Comparison of ENCODE assay signal across 12 cellular contexts in the genomic region with DNA sequence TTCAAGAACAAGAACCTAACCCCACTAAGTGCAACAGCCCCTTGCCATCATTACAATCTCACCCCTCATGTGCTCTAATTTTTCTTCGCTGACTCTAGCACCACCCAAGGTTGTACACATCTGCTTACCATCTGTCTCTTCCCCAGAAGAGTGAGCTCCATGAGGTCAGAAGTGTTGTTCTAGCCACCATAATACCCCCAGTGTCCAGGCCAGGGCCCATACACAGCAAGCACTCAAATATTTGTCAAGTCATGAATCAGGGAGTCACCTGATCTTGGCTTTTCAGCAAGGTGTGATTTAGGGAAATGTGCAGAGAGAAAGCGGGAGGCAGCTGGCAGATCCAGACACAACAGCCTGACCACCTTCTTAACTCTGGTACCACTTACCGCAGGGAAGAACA. TPM values are rescaled to one million over a fixed set of nuclear protein-coding genes. Genes with fewer than 3 reads are reported as not detected.
DNase-seq lines count a peak whose midpoint lies in the region; ATAC-seq and TF ChIP-seq lines count a peak whose summit lies in the region.
"Had no signal": no experiment of that assay in that cellular context is flagged by ENCODE, and none has a peak within 500 bp of the region (broad histone marks: within the 10 kb centered on the region; RNA-seq: fewer than 3 reads in every experiment).

No MANE protein-coding gene starts in this region.

- no peaks in the 10 kb centered on the region for H3K9me3 ChIP-seq in CD4-positive, CD25-positive, alpha-beta regulatory T cell (ENCODE audit: control insufficient read depth in 2 of 2, low read length in 2 of 2)

- ATAC-seq in CD4-positive, CD25-positive, alpha-beta regulatory T cell (ENCODE audit: low read depth in 2 of 2): no peak
- no peak for ATAC-seq in Right ventricle myocardium superior (ENCODE audit: poor library complexity)
- ATAC-seq in GM19452 (IDR thresholded peaks at IDR 0.05; ENCODE audit: unreplicated experiment): no peak
- ATAC-seq in GM18519 (IDR thresholded peaks at IDR 0.05; ENCODE audit: low FRiP score, unreplicated experiment): no peak
- ATAC-seq: HCT116 had no signal

- intact Hi-C loops in Right ventricle myocardium superior (cut with DNase I): no loop called here

- no peak for DNase-seq in CD4-positive, CD25-positive, alpha-beta regulatory T cell
- DNase-seq in HFF-Myc (ENCODE audit: extremely low read depth, low read depth) (peak; percentile 10), endothelial cell (ENCODE audit: low spot score) (no peak), progenitor cell of endocrine pancreas (ENCODE audit: low spot score, unreplicated experiment) (no peak), Right ventricle myocardium superior (no peak)
- DNase-seq: Calu3, DMS 273 treated with DMSO at 0.1 percent for 48 hours, GM23248 had no signal

- no peak overlapping the region for H3K4me3 ChIP-seq in CD4-positive, CD25-positive, alpha-beta regulatory T cell (ENCODE audit: low read depth, low read length)
- no peak overlapping the region for H3K4me3 ChIP-seq in HFF-Myc (replicated peaks; ENCODE audit: low read depth, low read length)
- H3K4me3 ChIP-seq: BLaER1, GM23248 had no signal

- no peak overlapping the region for H3K27ac ChIP-seq in CD4-positive, CD25-positive, alpha-beta regulatory T cell (ENCODE audit: insufficient read depth, low read length, poor library complexity, severe bottlenecking)
- H3K27ac ChIP-seq: BLaER1, GM23248 had no signal

- peaks cover 80% of the 10 kb centered on the region for H3K36me3 Mint-ChIP-seq in CD4-positive, CD25-positive, alpha-beta regulatory T cell
- peaks cover 58% of the 10 kb centered on the region for H3K36me3 Mint-ChIP-seq in endothelial cell (ENCODE audit: low read depth, unreplicated experiment)
- peaks cover 45% of the 10 kb centered on the region for H3K36me3 Mint-ChIP-seq in progenitor cell of endocrine pancreas (ENCODE audit: insufficient read depth)

- no peaks in the 10 kb centered on the region for H3K27me3 Mint-ChIP-seq in CD4-positive, CD25-positive, alpha-beta regulatory T cell
- H3K27me3 Mint-ChIP-seq in endothelial cell (ENCODE audit: unreplicated experiment) (peaks cover 2% of the 10 kb centered on the region), progenitor cell of endocrine pancreas (no peaks in the 10 kb centered on the region)

- no peak for TF ChIP-seq CTCF in HFF-Myc (IDR thresholded peaks at IDR 0.05; ENCODE audit: low read depth, low read length, missing control alignments)
- no peak for TF ChIP-seq CTCF in endothelial cell (IDR thresholded peaks at IDR 0.05; ENCODE audit: unreplicated experiment)
- no peak for TF ChIP-seq CTCF in progenitor cell of endocrine pancreas (IDR thresholded peaks at IDR 0.05; ENCODE audit: unreplicated experiment)

- no peak overlapping the region for H3K4me3 Mint-ChIP-seq in CD4-positive, CD25-positive, alpha-beta regulatory T cell
- H3K4me3 Mint-ChIP-seq in endothelial cell (ENCODE audit: unreplicated experiment) (peak overlapping the region; percentile 57), progenitor cell of endocrine pancreas (ENCODE audit: low read depth) (no peak overlapping the region)

- H3K4me1 ChIP-seq in CD4-positive, CD25-positive, alpha-beta regulatory T cell (ENCODE audit: control insufficient read depth, insufficient read depth, low read length, poor library complexity, severe bottlenecking): peaks cover 9% of the 10 kb centered on the region

- H3K36me3 ChIP-seq in CD4-positive, CD25-positive, alpha-beta regulatory T cell (ENCODE audit: control insufficient read depth, insufficient read depth, low read length): peaks cover 87% of the 10 kb centered on the region

- peaks cover 0 to 8% (median 0%) of the 10 kb centered on the region in 7 donors for H3K9me3 Mint-ChIP-seq in CD4-positive, CD25-positive, alpha-beta regulatory T cell
- H3K9me3 Mint-ChIP-seq in endothelial cell (ENCODE audit: unreplicated experiment) (no peaks in the 10 kb centered on the region), progenitor cell of endocrine pancreas (ENCODE audit: low read depth) (peaks cover 9% of the 10 kb centered on the region)

- H3K4me1 Mint-ChIP-seq in CD4-positive, CD25-positive, alpha-beta regulatory T cell: peaks cover 21 to 53% (median 31%) of the 10 kb centered on the region in 4 donors
- peaks cover 9% of the 10 kb centered on the region for H3K4me1 Mint-ChIP-seq in endothelial cell (ENCODE audit: unreplicated experiment)
- peaks cover 6% of the 10 kb centered on the region for H3K4me1 Mint-ChIP-seq in progenitor cell of endocrine pancreas (ENCODE audit: low read depth)

- peak overlapping the region; percentile 32 to 74 (median 66) for H3K27ac Mint-ChIP-seq in CD4-positive, CD25-positive, alpha-beta regulatory T cell
- H3K27ac Mint-ChIP-seq in endothelial cell (ENCODE audit: unreplicated experiment) (no peak overlapping the region), progenitor cell of endocrine pancreas (peak overlapping the region; percentile 3)

- H3K27me3 ChIP-seq in CD4-positive, CD25-positive, alpha-beta regulatory T cell (ENCODE audit: control insufficient read depth, insufficient read depth, low read length): no peaks in the 10 kb centered on the region
- H3K27me3 ChIP-seq: BLaER1 had no signal

RNA-seq across cellular contexts. Expression of a gene that starts 5.7 kb away (rescaled TPM):
- total RNA-seq in CD4-positive, CD25-positive, alpha-beta regulatory T cell: 50.2 TPM
- 10 to 100 TPM; 21.3 to 27.5 (median 25.4) TPM for polyA plus RNA-seq in CD4-positive, CD25-positive, alpha-beta regulatory T cell
- total RNA-seq in endothelial cell (ENCODE audit: unreplicated experiment) (45.1 TPM), progenitor cell of endocrine pancreas (63.5 and 65.8 TPM in 2 replicates), Right ventricle myocardium superior (18.2 TPM)
